1 cellular context compared by ENCODE assay signal in the genomic region with DNA sequence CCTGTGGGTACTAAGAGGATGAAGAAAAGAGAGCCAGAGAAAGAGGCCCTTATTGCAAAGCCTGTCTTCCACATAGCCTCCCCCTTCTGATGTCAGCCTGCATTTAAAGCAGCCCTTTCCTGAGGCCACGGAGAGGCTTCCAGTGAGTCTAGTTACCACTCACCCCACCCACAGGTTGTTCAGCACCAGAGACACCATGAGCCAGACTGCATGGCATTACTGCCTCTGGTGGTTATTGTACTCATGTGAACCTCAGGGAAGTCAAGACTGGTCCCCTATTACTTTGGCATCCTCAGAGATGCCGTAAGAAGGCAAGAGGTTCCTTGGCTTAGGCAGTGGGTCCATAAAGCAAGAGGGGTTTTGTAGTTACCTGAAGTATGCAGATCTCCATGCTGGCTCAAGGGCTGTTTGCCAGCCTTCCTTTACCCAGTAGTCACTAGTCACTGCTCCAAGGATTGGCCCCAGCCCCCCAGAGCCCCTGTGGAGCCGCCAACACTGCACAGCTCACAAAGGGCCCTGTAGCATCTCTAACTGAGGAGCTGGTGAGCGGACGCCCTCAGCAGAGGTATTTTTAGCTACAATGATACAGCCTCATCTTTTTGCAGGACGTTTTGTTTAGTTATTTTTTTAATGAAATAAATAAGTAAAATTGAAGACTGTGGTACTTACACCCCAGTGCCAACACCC.
TF ChIP-seq lines count a peak whose summit lies in the region.

No MANE protein-coding gene starts in this region.

TF ChIP-seq in HCT116, 20 proteins besides CTCF, POLR2A, EP300 and RAD21:
- TF ChIP-seq, protein P1, sequence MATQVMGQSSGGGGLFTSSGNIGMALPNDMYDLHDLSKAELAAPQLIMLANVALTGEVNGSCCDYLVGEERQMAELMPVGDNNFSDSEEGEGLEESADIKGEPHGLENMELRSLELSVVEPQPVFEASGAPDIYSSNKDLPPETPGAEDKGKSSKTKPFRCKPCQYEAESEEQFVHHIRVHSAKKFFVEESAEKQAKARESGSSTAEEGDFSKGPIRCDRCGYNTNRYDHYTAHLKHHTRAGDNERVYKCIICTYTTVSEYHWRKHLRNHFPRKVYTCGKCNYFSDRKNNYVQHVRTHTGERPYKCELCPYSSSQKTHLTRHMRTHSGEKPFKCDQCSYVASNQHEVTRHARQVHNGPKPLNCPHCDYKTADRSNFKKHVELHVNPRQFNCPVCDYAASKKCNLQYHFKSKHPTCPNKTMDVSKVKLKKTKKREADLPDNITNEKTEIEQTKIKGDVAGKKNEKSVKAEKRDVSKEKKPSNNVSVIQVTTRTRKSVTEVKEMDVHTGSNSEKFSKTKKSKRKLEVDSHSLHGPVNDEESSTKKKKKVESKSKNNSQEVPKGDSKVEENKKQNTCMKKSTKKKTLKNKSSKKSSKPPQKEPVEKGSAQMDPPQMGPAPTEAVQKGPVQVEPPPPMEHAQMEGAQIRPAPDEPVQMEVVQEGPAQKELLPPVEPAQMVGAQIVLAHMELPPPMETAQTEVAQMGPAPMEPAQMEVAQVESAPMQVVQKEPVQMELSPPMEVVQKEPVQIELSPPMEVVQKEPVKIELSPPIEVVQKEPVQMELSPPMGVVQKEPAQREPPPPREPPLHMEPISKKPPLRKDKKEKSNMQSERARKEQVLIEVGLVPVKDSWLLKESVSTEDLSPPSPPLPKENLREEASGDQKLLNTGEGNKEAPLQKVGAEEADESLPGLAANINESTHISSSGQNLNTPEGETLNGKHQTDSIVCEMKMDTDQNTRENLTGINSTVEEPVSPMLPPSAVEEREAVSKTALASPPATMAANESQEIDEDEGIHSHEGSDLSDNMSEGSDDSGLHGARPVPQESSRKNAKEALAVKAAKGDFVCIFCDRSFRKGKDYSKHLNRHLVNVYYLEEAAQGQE (IDR thresholded peaks at IDR 0.05; ENCODE audit: low read depth) = no peak
- TF ChIP-seq YY1 (IDR thresholded peaks at IDR 0.05; ENCODE audit: extremely low read depth, insufficient replicate concordance, low read depth, low read length) (no peak), ELF1 (IDR thresholded peaks at IDR 0.05; ENCODE audit: borderline replicate concordance, low read depth) (no peak), POLR2AphosphoS5 (IDR thresholded peaks at IDR 0.05; ENCODE audit: low read depth, low read length) (no peak), EZH2 (IDR thresholded peaks at IDR 0.05) (no peak), SRF (IDR thresholded peaks at IDR 0.05; ENCODE audit: low read depth) (no peak), ATF3 (IDR thresholded peaks at IDR 0.05) (no peak), SP1 (IDR thresholded peaks at IDR 0.05; ENCODE audit: low read depth) (no peak), ZNF274 (IDR thresholded peaks at IDR 0.05; ENCODE audit: low read depth, low read length) (no peak), CEBPB (IDR thresholded peaks at IDR 0.05; ENCODE audit: low read depth) (no peak), FOSL1 (IDR thresholded peaks at IDR 0.05; ENCODE audit: low read depth) (no peak), EGR1 (IDR thresholded peaks at IDR 0.05; ENCODE audit: low read depth) (no peak), ZBTB33 (IDR thresholded peaks at IDR 0.05; ENCODE audit: extremely low read depth, insufficient replicate concordance, low read length) (no peak), ZFX (IDR thresholded peaks at IDR 0.05) (no peak), MAX (IDR thresholded peaks at IDR 0.05) (no peak)
TF ChIP-seq in HCT116: peak in this region for 0.
